ENCODE assay signal across 1 cellular context in the genomic region with DNA sequence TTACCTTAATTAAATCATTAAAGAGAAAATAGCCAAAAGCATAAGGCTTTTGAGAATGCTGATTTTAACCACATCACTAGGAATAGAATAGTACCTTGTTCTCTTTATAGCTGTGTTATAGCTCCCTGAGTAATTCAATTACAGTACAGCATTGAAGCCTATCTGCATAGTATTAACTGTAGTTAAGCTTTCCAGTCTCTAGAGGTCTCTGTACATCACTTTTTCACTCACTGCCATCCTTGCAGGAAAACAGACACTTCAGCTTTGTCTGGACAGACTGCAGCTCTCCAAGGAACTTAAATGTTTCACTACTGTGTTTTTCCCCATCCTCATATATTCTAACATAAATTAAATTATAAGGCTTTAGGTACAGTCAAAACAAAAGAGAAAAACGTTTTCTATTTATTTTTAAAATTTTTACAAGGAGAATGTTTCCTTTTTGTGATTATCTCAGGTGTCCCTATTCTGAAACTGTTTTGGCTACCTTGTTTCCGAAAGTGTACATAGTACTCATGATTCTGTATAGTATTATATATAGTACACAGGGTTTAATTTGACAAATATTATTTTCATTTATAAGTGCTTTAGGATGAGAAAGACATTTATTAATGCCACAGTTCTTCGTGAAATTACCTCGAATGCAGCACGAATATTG.
TF ChIP-seq lines count a peak whose summit lies in the region.

No MANE protein-coding gene starts in this region.

TF ChIP-seq in IMR-90, 13 proteins besides CTCF, POLR2A, EP300 and RAD21 (continued from another document):
- TF ChIP-seq, protein P1, sequence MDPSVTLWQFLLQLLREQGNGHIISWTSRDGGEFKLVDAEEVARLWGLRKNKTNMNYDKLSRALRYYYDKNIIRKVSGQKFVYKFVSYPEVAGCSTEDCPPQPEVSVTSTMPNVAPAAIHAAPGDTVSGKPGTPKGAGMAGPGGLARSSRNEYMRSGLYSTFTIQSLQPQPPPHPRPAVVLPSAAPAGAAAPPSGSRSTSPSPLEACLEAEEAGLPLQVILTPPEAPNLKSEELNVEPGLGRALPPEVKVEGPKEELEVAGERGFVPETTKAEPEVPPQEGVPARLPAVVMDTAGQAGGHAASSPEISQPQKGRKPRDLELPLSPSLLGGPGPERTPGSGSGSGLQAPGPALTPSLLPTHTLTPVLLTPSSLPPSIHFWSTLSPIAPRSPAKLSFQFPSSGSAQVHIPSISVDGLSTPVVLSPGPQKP (IDR thresholded peaks at IDR 0.05; ENCODE audit: borderline replicate concordance, low read depth, low read length) = no peak
- TF ChIP-seq BHLHE40 (IDR thresholded peaks at IDR 0.05; ENCODE audit: low read depth, low read length) (no peak), CHD1 (IDR thresholded peaks at IDR 0.05; ENCODE audit: low read depth, low read length) (no peak), NFE2L2 (IDR thresholded peaks at IDR 0.05; ENCODE audit: low read depth, low read length) (no peak), FOS (IDR thresholded peaks at IDR 0.05; ENCODE audit: low read depth, low read length) (no peak)
